14 cellular contexts compared by ENCODE assay signal in the genomic region with DNA sequence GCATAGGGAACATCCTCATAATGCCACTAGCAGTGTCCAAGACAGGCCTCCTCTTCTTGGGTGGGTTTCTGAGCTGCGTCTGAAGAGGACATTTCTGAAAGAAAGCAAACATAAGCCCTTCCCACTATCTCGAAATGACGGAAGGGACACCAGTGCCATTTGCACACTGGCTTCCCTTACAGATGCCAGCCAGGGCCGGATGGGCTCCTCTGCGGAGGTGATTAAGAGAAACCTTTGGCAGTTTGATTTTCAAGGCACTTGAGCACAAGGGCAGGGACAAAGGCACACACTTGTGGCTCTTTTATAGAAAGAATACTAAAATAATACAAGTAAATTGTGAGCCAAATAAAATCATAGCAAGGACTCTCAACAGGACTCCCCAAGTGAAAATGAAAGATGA.
A peak's percentile ranks its signal among the peaks of the same experiment; 100 is the strongest.
DNase-seq lines count a peak whose midpoint lies in the region; ATAC-seq, FAIRE-seq and TF ChIP-seq lines count a peak whose summit lies in the region.
"Had no signal": no experiment of that assay in that cellular context is flagged by ENCODE, and none has a peak within 500 bp of the region (broad histone marks: within the 10 kb centered on the region; RNA-seq: fewer than 3 reads in every experiment).

No MANE protein-coding gene starts in this region.

- H3K14ac ChIP-seq in mesenchymal stem cell (ENCODE audit: low read length in 2 of 2), result no peak overlapping the region

- no peak overlapping the region for H4K8ac ChIP-seq in mesenchymal stem cell (ENCODE audit: low read length)

- no peak overlapping the region for H2BK5ac ChIP-seq in mesenchymal stem cell (ENCODE audit: low read depth, low read length, poor library complexity, severe bottlenecking)

- no peak overlapping the region for H3K27ac Mint-ChIP-seq in activated T-helper 17 cell treated with anti-CD3 and anti-CD28 coated beads, Interleukin-2, amount 50 U/mL, for 72 hours
- H3K27ac Mint-ChIP-seq: IgD-negative memory B cell had no signal

- H3K18ac ChIP-seq in mesenchymal stem cell (ENCODE audit: low read depth in 1 of 2, low read length in 2 of 2), result no peak overlapping the region

- H4K20me1 ChIP-seq in HepG2 (ENCODE audit: insufficient read depth, low read length), result no peaks in the 10 kb centered on the region

- no peak for TF ChIP-seq CTCF in dorsolateral prefrontal cortex (IDR thresholded peaks at IDR 0.05 in 54 of 56, conservative IDR thresholded peaks at IDR 0.05 in 2 of 56; ENCODE audit: low read depth in 1 of 56, partially characterized antibody in 56 of 56)
- no peak for TF ChIP-seq CTCF in HepG2 (CRISPR knock-in tag; IDR thresholded peaks at IDR 0.05)

- H2BK15ac ChIP-seq in mesenchymal stem cell (ENCODE audit: low read depth, poor library complexity, severe bottlenecking), result no peak overlapping the region

- no peaks in the 10 kb centered on the region for H3K79me2 ChIP-seq in HepG2 (ENCODE audit: insufficient read depth, low read length)

- DNase-seq in dorsolateral prefrontal cortex (no peak), mesenchymal stem cell (no peak), kidney glomerular epithelial cell (lab: John Stamatoyannopoulos, UW) (no peak), HepG2 (ENCODE audit: low spot score) (no peak)
- no peak for DNase-seq in stimulated activated CD4-positive, alpha-beta T cell treated with anti-CD3 and anti-CD28 coated beads, Interleukin-1b, Interleukin-23, amount 100 ng/mL, for 48 hours
- DNase-seq: activated CD4-positive, alpha-beta T cell treated with anti-CD3 and anti-CD28 coated beads for 4 hours; activated effector memory CD4-positive, alpha-beta T cell treated with Interleukin-2 at 50 U/mL for 16 hours; NCI-H1694; occipital lobe had no signal

- no peaks in the 10 kb centered on the region; the same call in 1 of the 2 replicates for H3K36me3 ChIP-seq in ES-I3 (ENCODE audit: insufficient read depth, low read length)
- no peaks in the 10 kb centered on the region for H3K36me3 ChIP-seq in mesenchymal stem cell (ENCODE audit: control insufficient read depth in 1 of 2, insufficient read depth in 2 of 2, low read depth in 1 of 2, low read length in 2 of 2)
- no peaks in the 10 kb centered on the region for H3K36me3 ChIP-seq in skeletal muscle tissue (ENCODE audit: control insufficient read depth in 3 of 3, insufficient read depth in 3 of 3, low read length in 3 of 3)
- no peaks in the 10 kb centered on the region for H3K36me3 ChIP-seq in HepG2 (replicated peaks in 1 of 2; ENCODE audit: control insufficient read depth in 1 of 2, insufficient read depth in 2 of 2, low read length in 2 of 2)

- no peak for FAIRE-seq in HepG2 (lab: Jason Lieb, UNC)

- in situ Hi-C loops in HepG2 (cut with HindIII; ENCODE audit: extremely low pct_ligation_motif_present, low pct_unique_long_range_greater_than_20kb), result no loop called here

- peak overlapping the region; percentile 0; the same call in 1 of the 2 replicates for H3K9ac ChIP-seq in ES-I3 (ENCODE audit: low read depth, low read length)
- H3K9ac ChIP-seq in mesenchymal stem cell (ENCODE audit: low read length), result peak overlapping the region; percentile 89
- peak overlapping the region in 2 of 3 donors; percentile 75 to 77 for H3K9ac ChIP-seq in skeletal muscle tissue (ENCODE audit: low read depth in 1 of 3, low read length in 3 of 3)
- no peak overlapping the region for H3K9ac ChIP-seq in HepG2 (ENCODE audit: insufficient read depth, low read depth, low read length)

- 83% methylated on average over 5 of the region's 5 CpGs for WGBS in mesenchymal stem cell
- WGBS in HepG2 (ENCODE audit: low lambda C conversion rate), result 52% methylated on average over 4 of the region's 5 CpGs

- H3K27ac ChIP-seq in dorsolateral prefrontal cortex (peak overlapping the region in 47 of 59 donors; percentile 2 to 81 (median 56)), mesenchymal stem cell (ENCODE audit: low read length, poor library complexity, severe bottlenecking) (peak overlapping the region; percentile 81), skeletal muscle tissue (ENCODE audit: low read depth, low read length) (peak overlapping the region; percentile 87), HepG2 (ENCODE audit: extremely low read length, insufficient read depth, low read length) (no peak overlapping the region)

- TF ChIP-seq EP300 in HepG2 (IDR thresholded peaks at IDR 0.05; ENCODE audit: low read depth in 2 of 2, low read length in 2 of 2) (no peak), HepG2 (CRISPR knock-in tag; IDR thresholded peaks at IDR 0.05; ENCODE audit: borderline replicate concordance) (no peak)

- no peak overlapping the region for H3K4ac ChIP-seq in mesenchymal stem cell (ENCODE audit: low read depth in 1 of 2, low read length in 2 of 2)

- peak overlapping the region in 52 of 59 donors; percentile 6 to 61 (median 38) for H3K4me3 ChIP-seq in dorsolateral prefrontal cortex
- peak overlapping the region in 1 of 2 experiments; percentile 67 for H3K4me3 ChIP-seq in mesenchymal stem cell (ENCODE audit: insufficient read depth in 1 of 2, low read depth in 1 of 2, low read length in 2 of 2)
- H3K4me3 ChIP-seq in skeletal muscle tissue (ENCODE audit: low read length in 3 of 3), result peak overlapping the region; percentile 48 to 65 (median 65)
- no peak overlapping the region for H3K4me3 ChIP-seq in HepG2 (replicated peaks in 1 of 3; ENCODE audit: insufficient read depth in 1 of 3, low read depth in 2 of 3, low read length in 3 of 3)

- H2AK5ac ChIP-seq in mesenchymal stem cell (ENCODE audit: low read length, severe bottlenecking), result peak overlapping the region; percentile 14

- no peak for TF ChIP-seq RAD21 in HepG2 (CRISPR knock-in tag; IDR thresholded peaks at IDR 0.05)

- no TSS peak for BruUV-seq in HepG2 (replicated peaks; lab: Mats Ljungman, UMichigan)

- POLR2A ChIA-PET in HepG2 (lab: Yijun Ruan, JAX), result no interaction called here

- CTCF ChIA-PET in HepG2 (lab: Yijun Ruan, JAX; ENCODE audit: low intra/inter-chr PET ratio, low total read pairs), result no interaction called here

- no peaks in the 10 kb centered on the region for H3K9me3 Mint-ChIP-seq in activated T-helper 17 cell treated with anti-CD3 and anti-CD28 coated beads, Interleukin-2, amount 50 U/mL, for 72 hours
- H3K9me3 Mint-ChIP-seq: IgD-negative memory B cell had no signal

- no peak overlapping the region for H3K23ac ChIP-seq in mesenchymal stem cell (ENCODE audit: low read length in 2 of 2)

- H2AFZ ChIP-seq in mesenchymal stem cell (ENCODE audit: low read depth, low read length), result no peak overlapping the region
- H2AFZ ChIP-seq in HepG2 (ENCODE audit: low read length), result no peak overlapping the region

- H3K27me3 ChIP-seq in dorsolateral prefrontal cortex, result peaks cover 0 to 9% (median 0%) of the 10 kb centered on the region in 45 donors
- no peaks in the 10 kb centered on the region for H3K27me3 ChIP-seq in mesenchymal stem cell (ENCODE audit: control insufficient read depth in 1 of 2, insufficient read depth in 1 of 2, low read length in 2 of 2)
- no peaks in the 10 kb centered on the region for H3K27me3 ChIP-seq in skeletal muscle tissue (ENCODE audit: control insufficient read depth in 3 of 3, insufficient read depth in 3 of 3, low read length in 3 of 3)
- no peaks in the 10 kb centered on the region; a peak in 1 of 5 replicates for H3K27me3 ChIP-seq in HepG2 (ENCODE audit: control insufficient read depth in 1 of 2, insufficient read depth in 2 of 2, low read length in 2 of 2)

- peaks cover 19% of the 10 kb centered on the region for H3K27me3 Mint-ChIP-seq in activated T-helper 17 cell treated with anti-CD3 and anti-CD28 coated beads, Interleukin-2, amount 50 U/mL, for 72 hours

- intact Hi-C loops in dorsolateral prefrontal cortex (cut with DNase I) (no loop called here), HepG2 (cut with micrococcal nuclease; ENCODE audit: unreplicated experiment) (no loop called here)

- H4K91ac ChIP-seq in mesenchymal stem cell (ENCODE audit: low read length), result no peak overlapping the region

- no peak for TF ChIP-seq POLR2A in HepG2 (IDR thresholded peaks at IDR 0.05; ENCODE audit: insufficient read depth in 1 of 2, low read depth in 2 of 2, low read length in 2 of 2)

- no peaks in the 10 kb centered on the region for H3K4me1 Mint-ChIP-seq in activated T-helper 17 cell treated with anti-CD3 and anti-CD28 coated beads, Interleukin-2, amount 50 U/mL, for 72 hours
- H3K4me1 Mint-ChIP-seq: IgD-negative memory B cell had no signal

- H3K9me3 ChIP-seq in ES-I3 (ENCODE audit: control insufficient read depth, insufficient read depth, low read length), result no peaks in the 10 kb centered on the region
- H3K9me3 ChIP-seq in mesenchymal stem cell (ENCODE audit: control insufficient read depth, low read length), result no peaks in the 10 kb centered on the region
- no peaks in the 10 kb centered on the region for H3K9me3 ChIP-seq in skeletal muscle tissue (ENCODE audit: control insufficient read depth in 3 of 3, low read length in 3 of 3)
- H3K9me3 ChIP-seq in HepG2 (ENCODE audit: low read length), result no peaks in the 10 kb centered on the region

- H3K4me1 ChIP-seq in ES-I3 (ENCODE audit: insufficient read depth, low read length) (peaks cover 8% of the 10 kb centered on the region), mesenchymal stem cell (ENCODE audit: control insufficient read depth, insufficient read depth, low read depth, low read length) (peaks cover 2% of the 10 kb centered on the region), skeletal muscle tissue (ENCODE audit: control insufficient read depth in 3 of 3, insufficient read depth in 3 of 3, low read length in 3 of 3) (peaks cover 20 to 33% (median 21%) of the 10 kb centered on the region in 3 donors), HepG2 (ENCODE audit: insufficient read depth, low read length) (no peaks in the 10 kb centered on the region)

- H3K4me2 ChIP-seq in mesenchymal stem cell (ENCODE audit: low read length, poor library complexity, severe bottlenecking), result peak overlapping the region; percentile 36
- no peak overlapping the region for H3K4me2 ChIP-seq in HepG2 (ENCODE audit: low read depth, low read length)

- no peak overlapping the region for H3K4me3 Mint-ChIP-seq in activated T-helper 17 cell treated with anti-CD3 and anti-CD28 coated beads, Interleukin-2, amount 50 U/mL, for 72 hours
- H3K4me3 Mint-ChIP-seq: IgD-negative memory B cell had no signal

- H3K36me3 Mint-ChIP-seq in activated T-helper 17 cell treated with anti-CD3 and anti-CD28 coated beads, Interleukin-2, amount 50 U/mL, for 72 hours (ENCODE audit: low read depth), result no peaks in the 10 kb centered on the region
- H3K36me3 Mint-ChIP-seq: IgD-negative memory B cell had no signal

- ATAC-seq in activated T-helper 17 cell treated with anti-CD3 and anti-CD28 coated beads, Interleukin-2, amount 50 U/mL, for 72 hours (replicated peaks), result no peak
- ATAC-seq in HepG2, result no peak
- ATAC-seq: HCT116 had no signal

- no peak overlapping the region for H2BK120ac ChIP-seq in mesenchymal stem cell (ENCODE audit: low read depth, low read length)

- no peak overlapping the region for H2BK12ac ChIP-seq in mesenchymal stem cell (ENCODE audit: low read length in 2 of 2)

- H3K79me1 ChIP-seq in mesenchymal stem cell (replicated peaks; ENCODE audit: low read length, poor library complexity, severe bottlenecking), result no peaks in the 10 kb centered on the region

TF ChIP-seq in HepG2, 621 proteins besides CTCF, POLR2A, EP300 and RAD21:
- no peak for TF ChIP-seq SP2 (CRISPR knock-in tag; IDR thresholded peaks at IDR 0.05)

Comparison
In these comparisons a context has a peak if more than half of its experiments do, and no peak if none do; other contexts are left out.
1. H3K4me3 ChIP-seq: peak in dorsolateral prefrontal cortex (52 of 59) and skeletal muscle tissue (3 of 3); none in HepG2 (0 of 3).